9 cellular contexts compared by ENCODE assay signal in genomic region chr12:52246720-52247621, GRCh38. TPM values are rescaled to one million over a fixed set of nuclear protein-coding genes. Genes with fewer than 3 reads are reported as not detected.
DNase-seq lines count a peak whose midpoint lies in the region; ATAC-seq and TF ChIP-seq lines count a peak whose summit lies in the region.
"Had no signal": no experiment of that assay in that cellular context is flagged by ENCODE, and none has a peak within 500 bp of the region (broad histone marks: within the 10 kb centered on the region; RNA-seq: fewer than 3 reads in every experiment).

No MANE protein-coding gene starts in this region.

- intact Hi-C loops in stomach (cut with DNase I; ENCODE audit: low total_unique reads): no loop called here

- WGBS in stomach, 5 donors: 48 to 57% (median 53%) methylated on average over 10 of the region's 10 CpGs

- H3K4me1 ChIP-seq in stomach: peaks cover 50 to 77% (median 61%) of the 10 kb centered on the region in 4 donors

- H3K9me3 Mint-ChIP-seq in activated CD8-positive, alpha-beta memory T cell treated with anti-CD3 and anti-CD28 coated beads, Interleukin-2, amount 10 ng/mL, durations not matched to agents 7 days and 5 days (ENCODE audit: low read depth): no peaks in the 10 kb centered on the region
- H3K9me3 Mint-ChIP-seq in chondrocyte (ENCODE audit: low read depth): no peaks in the 10 kb centered on the region

- ATAC-seq in activated CD8-positive, alpha-beta memory T cell treated with anti-CD3 and anti-CD28 coated beads, Interleukin-2, amount 10 ng/mL, durations not matched to agents 7 days and 5 days: peak; percentile 31

- TF ChIP-seq EP300 in stomach (IDR thresholded peaks at IDR 0.05): no peak

- no peaks in the 10 kb centered on the region for H3K9me3 ChIP-seq in stomach

- no peak for DNase-seq in activated CD8-positive, alpha-beta memory T cell treated with anti-CD3 and anti-CD28 coated beads, Interleukin-2, amount 10 ng/mL, durations not matched to agents 7 days and 5 days
- DNase-seq in activated CD8-positive, alpha-beta memory T cell treated with anti-CD3 and anti-CD28 coated beads for 24 hours: no peak
- DNase-seq in NCI-H510A (lab: John Stamatoyannopoulos, UW) (peak; percentile 46), chondrocyte (ENCODE audit: low spot score) (no peak), stomach (peak; percentile 41), T1000 (lab: John Stamatoyannopoulos, UW) (no peak), cortex of kidney (lab: John Stamatoyannopoulos, UW) (no peak), germinal center (ENCODE audit: low spot score) (no peak)

- peaks cover 8% of the 10 kb centered on the region for H3K36me3 Mint-ChIP-seq in activated CD8-positive, alpha-beta memory T cell treated with anti-CD3 and anti-CD28 coated beads, Interleukin-2, amount 10 ng/mL, durations not matched to agents 7 days and 5 days
- no peaks in the 10 kb centered on the region for H3K36me3 Mint-ChIP-seq in chondrocyte (ENCODE audit: low read depth)

- H3K4me1 Mint-ChIP-seq in activated CD8-positive, alpha-beta memory T cell treated with anti-CD3 and anti-CD28 coated beads, Interleukin-2, amount 10 ng/mL, durations not matched to agents 7 days and 5 days: peaks cover 79% of the 10 kb centered on the region
- peaks cover 82% of the 10 kb centered on the region for H3K4me1 Mint-ChIP-seq in chondrocyte (ENCODE audit: low read depth)

- TF ChIP-seq POLR2A in stomach (IDR thresholded peaks at IDR 0.05): no peak

- TF ChIP-seq CTCF in chondrocyte (IDR thresholded peaks at IDR 0.05): no peak
- no peak for TF ChIP-seq CTCF in stomach (IDR thresholded peaks at IDR 0.05)

- peak overlapping the region in 4 of 5 donors; percentile 60 to 72 (median 67) for H3K27ac ChIP-seq in stomach
- H3K27ac ChIP-seq: parathyroid adenoma had no signal

- H3K4me3 Mint-ChIP-seq in activated CD8-positive, alpha-beta memory T cell treated with anti-CD3 and anti-CD28 coated beads, Interleukin-2, amount 10 ng/mL, durations not matched to agents 7 days and 5 days: peak overlapping the region; percentile 44
- H3K4me3 Mint-ChIP-seq in chondrocyte (ENCODE audit: unreplicated experiment): no peak overlapping the region

- peaks cover 0 to 29% (median 9%) of the 10 kb centered on the region in 3 donors for H3K27me3 ChIP-seq in stomach

- peak overlapping the region; percentile 73 for H3K27ac Mint-ChIP-seq in activated CD8-positive, alpha-beta memory T cell treated with anti-CD3 and anti-CD28 coated beads, Interleukin-2, amount 10 ng/mL, durations not matched to agents 7 days and 5 days
- H3K27ac Mint-ChIP-seq in chondrocyte (ENCODE audit: unreplicated experiment): peak overlapping the region; percentile 92

- H3K4me3 ChIP-seq in stomach: no peak overlapping the region

- CTCF ChIA-PET in activated CD8-positive, alpha-beta memory T cell treated with anti-CD3 and anti-CD28 coated beads, Interleukin-2, amount 10 ng/mL, durations not matched to agents 7 days and 5 days (lab: Charles Lee): interaction anchor here (1.6 to 2.4 kb wide), 2 partner anchors 13 to 32 kb away, joined by 4 to 8 read pairs; no protein-coding TSS in a partner anchor

- H3K36me3 ChIP-seq in stomach: no peaks in the 10 kb centered on the region

- H3K27me3 Mint-ChIP-seq in activated CD8-positive, alpha-beta memory T cell treated with anti-CD3 and anti-CD28 coated beads, Interleukin-2, amount 10 ng/mL, durations not matched to agents 7 days and 5 days: peaks cover 13% of the 10 kb centered on the region
- H3K27me3 Mint-ChIP-seq in chondrocyte (ENCODE audit: low read depth): no peaks in the 10 kb centered on the region

RNA-seq across cellular contexts. Expression of gene KRT7, which starts 13.9 kb away (rescaled TPM):
- total RNA-seq in activated CD8-positive, alpha-beta memory T cell treated with anti-CD3 and anti-CD28 coated beads, Interleukin-2, amount 10 ng/mL, durations not matched to agents 7 days and 5 days: 10 to 100 TPM in 1 of 2 experiments, 1 to 10 TPM in 1; 4.7 to 18.3 TPM
- total RNA-seq in chondrocyte (187 to 277 TPM (median 266 TPM) in 3 replicates), stomach (100 to 1,000 TPM in 1 of 5 donors, 10 to 100 TPM in 2, not detected in 2; 47.0 to 186 (median 95.8) TPM)
- polyA plus RNA-seq in stomach: 100 to 1,000 TPM in 2 of 3 donors, 1 to 10 TPM in 1; 6.4 to 214 (median 138) TPM

RNA-seq across cellular contexts. Expression of gene KRT86, which starts 27.5 kb away (rescaled TPM):
- 1 to 10 TPM in 1 of 2 experiments, under 1 TPM in 1; 0.18 to 1.2 TPM for total RNA-seq in activated CD8-positive, alpha-beta memory T cell treated with anti-CD3 and anti-CD28 coated beads, Interleukin-2, amount 10 ng/mL, durations not matched to agents 7 days and 5 days
- total RNA-seq in chondrocyte (0.44 to 0.92 TPM (median 0.67 TPM) in 3 replicates), stomach (not detected)
- polyA plus RNA-seq in stomach: not detected

RNA-seq across cellular contexts. Expression of gene KRT81, which starts 44.4 kb away (rescaled TPM):
- under 1 TPM in 1 of 2 experiments, not detected in 1; 0.30 TPM for total RNA-seq in activated CD8-positive, alpha-beta memory T cell treated with anti-CD3 and anti-CD28 coated beads, Interleukin-2, amount 10 ng/mL, durations not matched to agents 7 days and 5 days
- 1.1 to 2.2 TPM (median 1.3 TPM) in 3 replicates for total RNA-seq in chondrocyte
- not detected for total RNA-seq in stomach
- under 1 TPM in 1 of 3 donors, not detected in 2; 0.15 TPM for polyA plus RNA-seq in stomach

RNA-seq across cellular contexts. Expression of gene KRT80, which starts 55.2 kb away (rescaled TPM):
- total RNA-seq in activated CD8-positive, alpha-beta memory T cell treated with anti-CD3 and anti-CD28 coated beads, Interleukin-2, amount 10 ng/mL, durations not matched to agents 7 days and 5 days: not detected
- 10.7 to 17.0 TPM (median 12.1 TPM) in 3 replicates for total RNA-seq in chondrocyte
- total RNA-seq in stomach: under 1 TPM in 3 of 5 donors, not detected in 2; 0.29 to 0.45 (median 0.37) TPM
- polyA plus RNA-seq in stomach: 1 to 10 TPM in 2 of 3 donors, not detected in 1; 3.1 to 3.7 TPM

Comparison
In these comparisons a context has a peak if more than half of its experiments do, and no peak if none do; other contexts are left out.
1. DNase-seq: peak in NCI-H510A (single experiment) and stomach (single experiment); none in activated CD8-positive, alpha-beta memory T cell treated with anti-CD3 and anti-CD28 coated beads, Interleukin-2, amount 10 ng/mL, durations not matched to agents 7 days and 5 days (single experiment), activated CD8-positive, alpha-beta memory T cell treated with anti-CD3 and anti-CD28 coated beads for 24 hours (single experiment), chondrocyte (single experiment), T1000 (single experiment), cortex of kidney (single experiment) and germinal center (single experiment).